9 cellular contexts compared by ENCODE assay signal in genomic region chr1:190484045-190484444, GRCh38. TPM values are rescaled to one million over a fixed set of nuclear protein-coding genes. Genes with fewer than 3 reads are reported as not detected.
"Had no signal": no experiment of that assay in that cellular context is flagged by ENCODE, and none has a peak within 500 bp of the region (broad histone marks: within the 10 kb centered on the region; RNA-seq: fewer than 3 reads in every experiment).

No MANE protein-coding gene starts in this region.

- H3K9me3 Mint-ChIP-seq: GM23338 had no signal

- FAIRE-seq: HTR-8/SVneo had no signal

- DNase-seq: H7, HFFc6, IMR-90, KBM-7 had no signal

- H3K4me2 ChIP-seq: GM23338 had no signal

- ATAC-seq: GM23338, HCT116 had no signal

- H3K9me3 ChIP-seq: HAP-1 had no signal

- H3K4me3 Mint-ChIP-seq: GM23338, HFFc6 had no signal

- H2AFZ ChIP-seq: GM23338 had no signal

- H3K36me3 ChIP-seq: HAP-1 had no signal

- H3K27ac Mint-ChIP-seq: GM23338, HFFc6 had no signal

- H3K4me3 ChIP-seq: GM23338, HAP-1 had no signal

RNA-seq across cellular contexts. Expression of gene BRINP3, which starts 6.4 kb away (rescaled TPM):
- total RNA-seq: GM23338, H7, HFFc6, HT-29 had no signal
- polyA plus RNA-seq: GM23338 had no signal
